8 cellular contexts compared by ENCODE assay signal in genomic region chr11:1694064-1694845, GRCh38. TPM values are rescaled to one million over a fixed set of nuclear protein-coding genes. Genes with fewer than 3 reads are reported as not detected.
DNase-seq lines count a peak whose midpoint lies in the region; ATAC-seq and TF ChIP-seq lines count a peak whose summit lies in the region.

No MANE protein-coding gene starts in this region.

- CTCF ChIA-PET in activated CD4-positive, alpha-beta memory T cell treated with anti-CD3 and anti-CD28 coated beads, Interleukin-2, amount 10 ng/mL, durations not matched to agents 7 days and 5 days (lab: Charles Lee) = interaction anchor here (0.7 to 5.4 kb wide), 49 partner anchors 9 to 458 kb away, joined by 3 to 287 read pairs (median 4); partner anchors contain the start of genes CTSD, LSP1, SYT8 and TNNI2

- no peak overlapping the region for H3K27ac Mint-ChIP-seq in activated CD4-positive, alpha-beta memory T cell treated with anti-CD3 and anti-CD28 coated beads, Interleukin-2, amount 10 ng/mL, durations not matched to agents 7 days and 5 days

- TF ChIP-seq CTCF in lower lobe of right lung (IDR thresholded peaks at IDR 0.05) = peak; percentile 97

- no peaks in the 10 kb centered on the region for H3K27me3 ChIP-seq in ectodermal cell (ENCODE audit: control insufficient read depth, insufficient read depth, low read length, poor library complexity, severe bottlenecking)
- H3K27me3 ChIP-seq in lower lobe of right lung (ENCODE audit: low read depth) = peaks cover 11% of the 10 kb centered on the region

- no peak overlapping the region for H3K4me3 Mint-ChIP-seq in activated CD4-positive, alpha-beta memory T cell treated with anti-CD3 and anti-CD28 coated beads, Interleukin-2, amount 10 ng/mL, durations not matched to agents 7 days and 5 days

- POLR2A ChIA-PET in activated CD4-positive, alpha-beta memory T cell treated with anti-CD3 and anti-CD28 coated beads, Interleukin-2, amount 10 ng/mL, durations not matched to agents 7 days and 5 days (lab: Charles Lee) = interaction anchor here (0.8 to 2.0 kb wide), 5 partner anchors 42 to 305 kb away, joined by 3 to 18 read pairs (median 3); no protein-coding TSS in a partner anchor

- H3K36me3 Mint-ChIP-seq in activated CD4-positive, alpha-beta memory T cell treated with anti-CD3 and anti-CD28 coated beads, Interleukin-2, amount 10 ng/mL, durations not matched to agents 7 days and 5 days (ENCODE audit: low read depth) = no peaks in the 10 kb centered on the region

- DNase-seq in EH (ENCODE audit: low read depth) (peak; percentile 70), NCI-H526 treated with DMSO at 0.1 percent for 48 hours (lab: John Stamatoyannopoulos, UW) (peak; percentile 70), lower lobe of right lung (peak; percentile 92)
- peak; percentile 79 for DNase-seq in activated CD4-positive, alpha-beta memory T cell treated with anti-CD3 and anti-CD28 coated beads, Interleukin-2, amount 10 ng/mL, durations not matched to agents 7 days and 5 days
- peak; percentile 86 for DNase-seq in stimulated activated CD4-positive, alpha-beta T cell treated with anti-CD3 and anti-CD28 coated beads, Interleukin-4, amount 100 ng/mL, for 1 hour

- no peak overlapping the region for H3K27ac ChIP-seq in ectodermal cell (ENCODE audit: insufficient read depth, low read depth, low read length, poor library complexity, severe bottlenecking)
- no peak overlapping the region for H3K27ac ChIP-seq in lower lobe of right lung

- intact Hi-C loops in lower lobe of right lung (cut with DNase I) = no loop called here

- peaks cover 38% of the 10 kb centered on the region for H3K27me3 Mint-ChIP-seq in activated CD4-positive, alpha-beta memory T cell treated with anti-CD3 and anti-CD28 coated beads, Interleukin-2, amount 10 ng/mL, durations not matched to agents 7 days and 5 days

- H3K9me3 Mint-ChIP-seq in activated CD4-positive, alpha-beta memory T cell treated with anti-CD3 and anti-CD28 coated beads, Interleukin-2, amount 10 ng/mL, durations not matched to agents 7 days and 5 days = no peaks in the 10 kb centered on the region

- H3K9me3 ChIP-seq in ectodermal cell (ENCODE audit: control insufficient read depth, low read length) (no peaks in the 10 kb centered on the region), lower lobe of right lung (no peaks in the 10 kb centered on the region)

- 49 to 50% methylated on average over 45 of the region's 45 CpGs for WGBS in ectodermal cell, 2 experiments

- H3K4me1 Mint-ChIP-seq in activated CD4-positive, alpha-beta memory T cell treated with anti-CD3 and anti-CD28 coated beads, Interleukin-2, amount 10 ng/mL, durations not matched to agents 7 days and 5 days = peaks cover 4% of the 10 kb centered on the region

- ATAC-seq in HG03097 (IDR thresholded peaks at IDR 0.05; ENCODE audit: low FRiP score, unreplicated experiment) (peak; percentile 76), lower lobe of right lung (peak; percentile 96 to 98), HG03095 (IDR thresholded peaks at IDR 0.05; ENCODE audit: unreplicated experiment) (no peak)

- H3K4me1 ChIP-seq in ectodermal cell (ENCODE audit: control insufficient read depth, insufficient read depth, low read length) (peaks cover 7% of the 10 kb centered on the region), lower lobe of right lung (peaks cover 15% of the 10 kb centered on the region)

- H3K36me3 ChIP-seq in ectodermal cell (ENCODE audit: control insufficient read depth, insufficient read depth, low read length) = no peaks in the 10 kb centered on the region
- no peaks in the 10 kb centered on the region for H3K36me3 ChIP-seq in lower lobe of right lung

- H3K4me3 ChIP-seq in ectodermal cell (ENCODE audit: insufficient read depth, low read depth, low read length) (peak overlapping the region; percentile 49), lower lobe of right lung (peak overlapping the region; percentile 40)

RNA-seq across cellular contexts. Expression of gene KRTAP5-6, which starts 2.7 kb away (rescaled TPM):
- total RNA-seq in activated CD4-positive, alpha-beta memory T cell treated with anti-CD3 and anti-CD28 coated beads, Interleukin-2, amount 10 ng/mL, durations not matched to agents 7 days and 5 days = not detected
- not detected for polyA plus RNA-seq in ectodermal cell (2013, experiment 1 of 4)
- polyA plus RNA-seq in ectodermal cell (2013, experiment 2 of 4) = not detected
- not detected for polyA plus RNA-seq in ectodermal cell (2013, experiment 3 of 4)
- not detected for polyA plus RNA-seq in ectodermal cell (2013, experiment 4 of 4)
- not detected for total RNA-seq in lower lobe of right lung

RNA-seq across cellular contexts. Expression of gene IFITM10, which starts 56.1 kb away (rescaled TPM):
- total RNA-seq in activated CD4-positive, alpha-beta memory T cell treated with anti-CD3 and anti-CD28 coated beads, Interleukin-2, amount 10 ng/mL, durations not matched to agents 7 days and 5 days = 1 to 10 TPM in 1 of 2 experiments, under 1 TPM in 1; 0.70 to 1.3 TPM
- polyA plus RNA-seq in ectodermal cell (2013, experiment 1 of 4) = 0.50 TPM
- polyA plus RNA-seq in ectodermal cell (2013, experiment 2 of 4) = 0.50 TPM
- 0.16 TPM for polyA plus RNA-seq in ectodermal cell (2013, experiment 3 of 4)
- polyA plus RNA-seq in ectodermal cell (2013, experiment 4 of 4) = 0.41 TPM
- 9.2 TPM for total RNA-seq in lower lobe of right lung
